In genomic region chr3:151452346-151452745, GRCh38 we compare ENCODE assay signal across 3 cellular contexts.
"Had no signal": no experiment of that assay in that cellular context is flagged by ENCODE, and none has a peak within 500 bp of the region (broad histone marks: within the 10 kb centered on the region; RNA-seq: fewer than 3 reads in every experiment).

No MANE protein-coding gene starts in this region.

- H3K4me3 ChIP-seq: GM12878 had no signal

- DNase-seq: GDM1, GF-D8 had no signal

- ATAC-seq: GM12878 had no signal
